Comparison of ENCODE assay signal across 9 cellular contexts in genomic region chr10:80201592-80202256, GRCh38. TPM values are rescaled to one million over a fixed set of nuclear protein-coding genes. Genes with fewer than 3 reads are reported as not detected.
DNase-seq lines count a peak whose midpoint lies in the region; ATAC-seq and TF ChIP-seq lines count a peak whose summit lies in the region.
"Had no signal": no experiment of that assay in that cellular context is flagged by ENCODE, and none has a peak within 500 bp of the region (broad histone marks: within the 10 kb centered on the region; RNA-seq: fewer than 3 reads in every experiment).

No MANE protein-coding gene starts in this region.

- DNase-seq in activated T-cell treated with anti-CD3 and anti-CD28 coated beads, Interleukin-2, amount 50 U/mL, for 24 hours = no peak
- DNase-seq in activated T-cell treated with anti-CD3 and anti-CD28 coated beads for 4 hours = no peak
- no peak for DNase-seq in brain microvascular endothelial cell
- DNase-seq in lower lobe of right lung = peak; percentile 70
- DNase-seq in tibial artery = no peak
- DNase-seq in hippocampal formation (lab: John Stamatoyannopoulos, UW) = no peak
- no peak for DNase-seq in NCI-H510A (lab: John Stamatoyannopoulos, UW)
- no peak for DNase-seq in KG1 (lab: John Stamatoyannopoulos, UW)
- DNase-seq: mesendoderm had no signal

- H3K27me3 ChIP-seq in brain microvascular endothelial cell (replicated peaks) = no peaks in the 10 kb centered on the region
- no peaks in the 10 kb centered on the region for H3K27me3 ChIP-seq in lower lobe of right lung (ENCODE audit: low read depth)
- H3K27me3 ChIP-seq in tibial artery = no peaks in the 10 kb centered on the region

- H3K9me3 ChIP-seq in lower lobe of right lung (no peaks in the 10 kb centered on the region), tibial artery (no peaks in the 10 kb centered on the region)

- H3K36me3 ChIP-seq in brain microvascular endothelial cell (replicated peaks) (no peaks in the 10 kb centered on the region), lower lobe of right lung (no peaks in the 10 kb centered on the region), tibial artery (no peaks in the 10 kb centered on the region)

- H3K27ac ChIP-seq in brain microvascular endothelial cell (peak overlapping the region; percentile 98), lower lobe of right lung (peak overlapping the region; percentile 99), tibial artery (peak overlapping the region; percentile 94 to 98)

- H3K4me3 ChIP-seq in brain microvascular endothelial cell (ENCODE audit: low read depth, low read length) = no peak overlapping the region
- H3K4me3 ChIP-seq in lower lobe of right lung = no peak overlapping the region
- H3K4me3 ChIP-seq in tibial artery = no peak overlapping the region

- H3K4me1 ChIP-seq in lower lobe of right lung (peaks cover 87% of the 10 kb centered on the region), tibial artery (peaks cover 0 to 92% (median 77%) of the 10 kb centered on the region in 4 donors)

- no peak for ATAC-seq in lower lobe of right lung

- in situ Hi-C loops in brain microvascular endothelial cell (cut with HindIII; ENCODE audit: low pct_ligation_motif_present, low sequenced_read_pairs) = no loop called here

- H3K4me1 Mint-ChIP-seq in activated T-cell treated with anti-CD3 and anti-CD28 coated beads, Interleukin-2, amount 50 U/mL, for 24 hours (ENCODE audit: low read depth) = peaks cover 81% of the 10 kb centered on the region

- peaks cover 54% of the 10 kb centered on the region for H3K36me3 Mint-ChIP-seq in activated T-cell treated with anti-CD3 and anti-CD28 coated beads, Interleukin-2, amount 50 U/mL, for 24 hours (ENCODE audit: low read depth)

- H3K27me3 Mint-ChIP-seq in activated T-cell treated with anti-CD3 and anti-CD28 coated beads, Interleukin-2, amount 50 U/mL, for 24 hours = no peaks in the 10 kb centered on the region

- H3K27ac Mint-ChIP-seq in activated T-cell treated with anti-CD3 and anti-CD28 coated beads, Interleukin-2, amount 50 U/mL, for 24 hours = peak overlapping the region; percentile 93

- peak overlapping the region; percentile 92 for H3K4me3 Mint-ChIP-seq in activated T-cell treated with anti-CD3 and anti-CD28 coated beads, Interleukin-2, amount 50 U/mL, for 24 hours

- intact Hi-C loops in lower lobe of right lung (cut with DNase I) (loop anchor here (10.0 kb wide), 1 partner anchor 57 kb away; no protein-coding TSS in a partner anchor), tibial artery (cut with DNase I; ENCODE audit: low total_unique reads) (loop anchor here (2.0 kb wide), 1 partner anchor 43 kb away; no protein-coding TSS in a partner anchor)

- no peaks in the 10 kb centered on the region for H3K9me3 Mint-ChIP-seq in activated T-cell treated with anti-CD3 and anti-CD28 coated beads, Interleukin-2, amount 50 U/mL, for 24 hours

- no peak for TF ChIP-seq CTCF in brain microvascular endothelial cell (IDR thresholded peaks at IDR 0.05; ENCODE audit: low read depth, low read length, missing control alignments)
- no peak for TF ChIP-seq CTCF in lower lobe of right lung (IDR thresholded peaks at IDR 0.05)
- TF ChIP-seq CTCF in tibial artery (IDR thresholded peaks at IDR 0.05) = no peak

RNA-seq across cellular contexts. Expression of gene ANXA11, which starts 3.6 kb away (rescaled TPM):
- 306 TPM for total RNA-seq in lower lobe of right lung
